21 cellular contexts compared by ENCODE assay signal in genomic region chr1:154714070-154714623, GRCh38.
DNase-seq lines count a peak whose midpoint lies in the region; ATAC-seq, FAIRE-seq and TF ChIP-seq lines count a peak whose summit lies in the region.
"Had no signal": no experiment of that assay in that cellular context is flagged by ENCODE, and none has a peak within 500 bp of the region (broad histone marks: within the 10 kb centered on the region; RNA-seq: fewer than 3 reads in every experiment).

No MANE protein-coding gene starts in this region.

- H3K27ac ChIP-seq in A549 (no peak overlapping the region), GM12878 (ENCODE audit: control insufficient read depth, insufficient read depth) (no peak overlapping the region), neuronal stem cell (replicated peaks; ENCODE audit: low read length) (no peak overlapping the region)
- H3K27ac ChIP-seq: coronary artery, esophagus muscularis mucosa, foreskin keratinocyte, heart right ventricle, KMS-11, neural progenitor cell, thoracic aorta had no signal

- POLR2A ChIA-PET in A549 (lab: Yijun Ruan, JAX) (no interaction called here), GM12878 (lab: Charles Lee) (interaction anchor here (0.6 kb wide), 1 partner anchor 39 kb away, joined by 3 read pairs; no protein-coding TSS in a partner anchor)

- WGBS in A549 (ENCODE audit: missing lambda C conversion rate): 47% methylated on average over 2 of the region's 2 CpGs
- whole genome bisulfite sequencing in GM12878 (ENCODE audit: insufficient coverage, insufficient replicate concordance, low lambda C conversion rate, missing lambda C conversion rate): 81% methylated on average over 2 of the region's 2 CpGs
- WGBS in neuronal stem cell (ENCODE audit: extremely low coverage in 2 of 2, insufficient read length in 2 of 2, insufficient replicate concordance in 1 of 2), 2 donors: 100% methylated on average over 2 of the region's 2 CpGs; no CpG with 5 or more reads in 1 of the 2 donors

- H3K4ac ChIP-seq in neuronal stem cell (ENCODE audit: low read length): no peak overlapping the region

- SMC1A ChIA-PET in GM12878 (lab: Charles Lee; ENCODE audit: uncharacterized antibody, unreplicated experiment): no interaction called here

- BruUV-seq in GM12878 (replicated peaks; lab: Mats Ljungman, UMichigan): no TSS peak

- H3K79me1 ChIP-seq in neuronal stem cell (ENCODE audit: low read depth, low read length): peaks cover 3% of the 10 kb centered on the region

- peak overlapping the region; percentile 6 for H3K23ac ChIP-seq in neuronal stem cell (ENCODE audit: low read depth, low read length, poor library complexity)

- H2BK120ac ChIP-seq in neuronal stem cell (ENCODE audit: low read depth, low read length): no peak overlapping the region

- H3K4me2 ChIP-seq in A549 (no peak overlapping the region), GM12878 (ENCODE audit: control insufficient read depth, insufficient read depth) (no peak overlapping the region), neuronal stem cell (ENCODE audit: insufficient read depth, low read length, poor library complexity, severe bottlenecking) (no peak overlapping the region)
- H3K4me2 ChIP-seq: KMS-11, neural progenitor cell had no signal

- no peaks in the 10 kb centered on the region for H3K79me2 ChIP-seq in GM12878 (ENCODE audit: control insufficient read depth, insufficient read depth, low read length)

- H3K36me3 ChIP-seq in GM12878 (ENCODE audit: control insufficient read depth in 2 of 2, insufficient read depth in 2 of 2, low read length in 1 of 2): peaks cover 3 to 10% of the 10 kb centered on the region in 2 experiments; a peak in 3 of 4 replicates
- H3K36me3 ChIP-seq in neuronal stem cell (replicated peaks in 1 of 2; ENCODE audit: control insufficient read depth in 2 of 2, insufficient read depth in 2 of 2, low read length in 2 of 2): peaks cover 0 to 6% of the 10 kb centered on the region in 2 donors
- H3K36me3 ChIP-seq: cardiac muscle cell, neural progenitor cell, thoracic aorta had no signal

- TF ChIP-seq EP300 in A549 (IDR thresholded peaks at IDR 0.05): no peak
- no peak for TF ChIP-seq EP300 in GM12878 (IDR thresholded peaks at IDR 0.05; ENCODE audit: borderline replicate concordance in 1 of 2, control insufficient read depth in 1 of 2, low read depth in 2 of 2, low read length in 2 of 2)

- H3K27me3 ChIP-seq in GM12878 (replicated peaks in 1 of 2; ENCODE audit: control insufficient read depth in 2 of 2, insufficient read depth in 2 of 2, low read length in 1 of 2) (no peaks in the 10 kb centered on the region), neuronal stem cell (ENCODE audit: control insufficient read depth in 3 of 3, insufficient read depth in 3 of 3, low read depth in 1 of 3, low read length in 3 of 3) (peaks cover 0 to 4% (median 0%) of the 10 kb centered on the region in 3 experiments)
- H3K27me3 ChIP-seq: cardiac muscle cell, esophagus muscularis mucosa, heart right ventricle, neural progenitor cell had no signal

- no peak overlapping the region for H3K9ac ChIP-seq in GM12878 (ENCODE audit: control insufficient read depth, insufficient read depth, low read length)
- H3K9ac ChIP-seq in neuronal stem cell (ENCODE audit: low read depth, low read length, poor library complexity): no peak overlapping the region
- H3K9ac ChIP-seq: KMS-11, neural progenitor cell had no signal

- no peak overlapping the region for H2AK5ac ChIP-seq in neuronal stem cell (ENCODE audit: low read depth, low read length)

- no peak overlapping the region for H3K14ac ChIP-seq in neuronal stem cell (ENCODE audit: low read length)

- no peak overlapping the region for H2AFZ ChIP-seq in GM12878 (ENCODE audit: control insufficient read depth, low read depth, low read length)
- H2AFZ ChIP-seq in neuronal stem cell (ENCODE audit: low read length): no peak overlapping the region
- H2AFZ ChIP-seq: neural progenitor cell had no signal

- RAD21 ChIA-PET in GM12878 (lab: Charles Lee; ENCODE audit: unreplicated experiment): no interaction called here

- H3K4me3 ChIP-seq in A549 (no peak overlapping the region), GM12878 (no peak overlapping the region), neuronal stem cell (ENCODE audit: low read length in 2 of 2) (peak overlapping the region in 1 of 2 donors; percentile 70)
- H3K4me3 ChIP-seq: cardiac muscle cell, coronary artery, esophagus muscularis mucosa, heart right ventricle, neural progenitor cell, thoracic aorta had no signal

- no peak overlapping the region for H4K8ac ChIP-seq in neuronal stem cell (ENCODE audit: low read depth, low read length)

- TF ChIP-seq POLR2A in A549 (IDR thresholded peaks at IDR 0.05; ENCODE audit: low read length) (no peak), GM12878 (IDR thresholded peaks at IDR 0.05; ENCODE audit: low read depth, low read length) (no peak)

- peak in 1 of 2 experiments; percentile 27 for DNase-seq in A549 (ENCODE audit: low read depth in 1 of 2, low spot score in 1 of 2)
- no peak for DNase-seq in GM19239 (ENCODE audit: insufficient read length, low spot score)
- no peak for DNase-seq in GM12878 (ENCODE audit: low read depth, low spot score)
- DNase-seq in neuronal stem cell (ENCODE audit: low spot score): no peak
- DNase-seq in DMS153 (lab: John Stamatoyannopoulos, UW): no peak
- DNase-seq in NCI-H2107 (lab: John Stamatoyannopoulos, UW): no peak
- DNase-seq: activated naive CD4-positive, alpha-beta T cell treated with anti-CD3 and anti-CD28 coated beads for 36 hours; activated T-cell treated with anti-CD3 and anti-CD28 coated beads, Interleukin-2, amount 50 U/mL, for 72 hours; DMS79 treated with DMSO at 0.1 percent for 48 hours; effector memory CD8-positive, alpha-beta T cell; heart right ventricle; posterior cingulate gyrus; stimulated activated naive CD4-positive, alpha-beta T cell treated with Interleukin-2 at 50 U/mL for 16 hours had no signal

- peak; percentile 61 for FAIRE-seq in A549 (lab: Jason Lieb, UNC)
- FAIRE-seq in GM19239 (lab: Jason Lieb, UNC): peak; percentile 79
- FAIRE-seq in GM12878 (lab: Jason Lieb, UNC): peak; percentile 99

- H4K91ac ChIP-seq in neuronal stem cell (ENCODE audit: low read depth, low read length, poor library complexity): peak overlapping the region; percentile 41

- H2BK15ac ChIP-seq in neuronal stem cell (ENCODE audit: low read length): no peak overlapping the region

- TF ChIP-seq CTCF in A549 (IDR thresholded peaks at IDR 0.05): no peak
- no peak for TF ChIP-seq CTCF in GM12878 (IDR thresholded peaks at IDR 0.05 in 2 of 3, conservative IDR thresholded peaks at IDR 0.05 in 1 of 3; ENCODE audit: control insufficient read depth in 2 of 3, extremely low read depth in 1 of 3, insufficient read depth in 1 of 3, low read depth in 3 of 3, low read length in 3 of 3)

- no peak overlapping the region for H2BK12ac ChIP-seq in neuronal stem cell (ENCODE audit: low read length)

- CTCF ChIA-PET in A549 (lab: Yijun Ruan, JAX): interaction anchor here (1.4 to 1.8 kb wide), 2 partner anchors 10 to 165 kb away, joined by 3 to 6 read pairs; no protein-coding TSS in a partner anchor
- CTCF ChIA-PET in GM12878 (lab: Yijun Ruan, JAX): interaction anchor here (0.7 kb wide), 1 partner anchor 180 kb away, joined by 3 read pairs; no protein-coding TSS in a partner anchor

- ATAC-seq in A549: no peak
- no peak for ATAC-seq in GM12878
- ATAC-seq in GM18873 (IDR thresholded peaks at IDR 0.05; ENCODE audit: low FRiP score, unreplicated experiment): no peak

- in situ Hi-C loops in GM12878 (cut with MboI): no loop called here

- intact Hi-C loops in GM12878 (cut with micrococcal nuclease; ENCODE audit: unreplicated experiment): no loop called here

- no peaks in the 10 kb centered on the region for H4K20me1 ChIP-seq in GM12878 (ENCODE audit: control insufficient read depth, insufficient read depth)

- TF ChIP-seq RAD21 in A549 (conservative IDR thresholded peaks at IDR 0.05 in 1 of 2, IDR thresholded peaks at IDR 0.05 in 1 of 2): no peak
- no peak for TF ChIP-seq RAD21 in GM12878 (IDR thresholded peaks at IDR 0.05; ENCODE audit: insufficient read depth, low read depth, low read length)

- H3K4me1 ChIP-seq in A549: peaks cover 6% of the 10 kb centered on the region; the same call in 1 of the 3 replicates
- H3K4me1 ChIP-seq in GM12878 (ENCODE audit: control insufficient read depth, insufficient read depth, low read length): peaks cover 3% of the 10 kb centered on the region; the same call in 1 of the 2 replicates
- H3K4me1 ChIP-seq in neuronal stem cell (ENCODE audit: control insufficient read depth in 2 of 2, insufficient read depth in 1 of 2, low read depth in 1 of 2, low read length in 2 of 2): peaks cover 7 to 8% of the 10 kb centered on the region in 2 donors
- H3K4me1 ChIP-seq: foreskin keratinocyte had no signal

- H3K18ac ChIP-seq in neuronal stem cell (ENCODE audit: low read length): no peak overlapping the region

- no peak overlapping the region for H2BK5ac ChIP-seq in neuronal stem cell (ENCODE audit: low read length)

- H3K9me3 ChIP-seq in A549: no peaks in the 10 kb centered on the region
- no peaks in the 10 kb centered on the region; the same call in 2 of the 3 replicates for H3K9me3 ChIP-seq in GM12878 (replicated peaks; ENCODE audit: control insufficient read depth, insufficient read depth, low read length)
- H3K9me3 ChIP-seq in neuronal stem cell (replicated peaks in 1 of 2; ENCODE audit: control insufficient read depth in 2 of 2, insufficient read depth in 1 of 2, low read depth in 1 of 2, low read length in 2 of 2): peaks cover 0 to 3% of the 10 kb centered on the region in 2 donors
- H3K9me3 ChIP-seq: esophagus muscularis mucosa, heart right ventricle, thoracic aorta had no signal

TF ChIP-seq in A549, 52 proteins besides CTCF, POLR2A, EP300 and RAD21 (continues in another document):
- TF ChIP-seq E2F6 (IDR thresholded peaks at IDR 0.05; ENCODE audit: borderline replicate concordance, low read depth): no peak
- TF ChIP-seq JUNB (IDR thresholded peaks at IDR 0.05): no peak

TF ChIP-seq in GM12878, 131 proteins besides CTCF, POLR2A, EP300 and RAD21 (continues in another document):
- no peak for TF ChIP-seq RFX5 (IDR thresholded peaks at IDR 0.05; ENCODE audit: low read depth, low read length)
- no peak for TF ChIP-seq MLLT1 (IDR thresholded peaks at IDR 0.05)
